Comparison of ENCODE assay signal across 29 cellular contexts in genomic region chr1:78284354-78284753, GRCh38.
DNase-seq lines count a peak whose midpoint lies in the region; ATAC-seq, FAIRE-seq and TF ChIP-seq lines count a peak whose summit lies in the region.
"Had no signal": no experiment of that assay in that cellular context is flagged by ENCODE, and none has a peak within 500 bp of the region (broad histone marks: within the 10 kb centered on the region; RNA-seq: fewer than 3 reads in every experiment).

No MANE protein-coding gene starts in this region.

- TF ChIP-seq CTCF in pancreas (IDR thresholded peaks at IDR 0.05) = no peak

- DNase-seq in AG08395 (ENCODE audit: low spot score) (peak; percentile 47), amniotic epithelial cell (ENCODE audit: low read depth) (peak; percentile 54), left ventricle myocardium superior (peak; percentile 40), pancreas (peak in 2 of 6 donors; percentile 7 to 20), A172 (ENCODE audit: low spot score) (no peak), NCI-H524 treated with DMSO at 0.1 percent for 48 hours (lab: John Stamatoyannopoulos, UW) (no peak), C1 segment of cervical spinal cord (lab: John Stamatoyannopoulos, UW) (no peak), anterior cingulate cortex (lab: John Stamatoyannopoulos, UW) (no peak)
- DNase-seq: activated CD4-positive, alpha-beta T cell treated with anti-CD3 and anti-CD28 coated beads for 48 hours; activated naive CD4-positive, alpha-beta T cell treated with Interleukin-2 at 50 U/mL for 16 hours; activated T-cell treated with anti-CD3 and anti-CD28 coated beads, Interleukin-2, amount 50 U/mL, for 48 hours; amniotic stem cell; dermis blood vessel endothelial cell; DND-41; NCI-H1105; NCI-H2029; NCI-H2227 treated with DMSO at 0.1 percent for 48 hours; NCI-H748 treated with DMSO at 0.1 percent for 48 hours; nephron progenitor cell; stimulated activated CD4-positive, alpha-beta T cell treated with anti-CD3 and anti-CD28 coated beads, Interleukin-1b, Interleukin-23, amount 100 ng/mL, for 48 hours; T-helper 2 cell had no signal

- H3K27me3 ChIP-seq in pancreas = no peaks in the 10 kb centered on the region
- H3K27me3 ChIP-seq: BLaER1, cardiac muscle cell, vagina had no signal

- no peaks in the 10 kb centered on the region for H3K36me3 ChIP-seq in pancreas
- H3K36me3 ChIP-seq: BLaER1, cardiac muscle cell, vagina had no signal

- FAIRE-seq in pancreas (lab: Jason Lieb, UNC) = no peak
- FAIRE-seq: endometrium, GM12878 had no signal

- H3K4me1 ChIP-seq in pancreas = no peaks in the 10 kb centered on the region
- H3K4me1 ChIP-seq: BLaER1, vagina had no signal

- H3K9me3 ChIP-seq in pancreas = no peaks in the 10 kb centered on the region
- H3K9me3 ChIP-seq: BLaER1, vagina had no signal

- 52 to 63% methylated on average over 1 of the region's 1 CpG for WGBS in pancreas, 2 donors

- H3K4me3 ChIP-seq in pancreas = no peak overlapping the region
- H3K4me3 ChIP-seq: BLaER1, cardiac muscle cell, GM12878, SK-N-MC, skin epidermis, vagina had no signal

- no peak overlapping the region for H3K27ac ChIP-seq in pancreas
- H3K27ac ChIP-seq: BLaER1, cardiac muscle cell, SK-N-MC, skin epidermis, vagina, VCaP had no signal

- ATAC-seq in left ventricle myocardium superior (peak; percentile 84), pancreas (peak; percentile 58 to 78 (median 63))

- intact Hi-C loops in left ventricle myocardium superior (cut with micrococcal nuclease) = no loop called here
- intact Hi-C loops in pancreas (cut with DNase I) = no loop called here

Comparison
In these comparisons a context has a peak if more than half of its experiments do, and no peak if none do; other contexts are left out.
1. DNase-seq: peak in AG08395 (single experiment), amniotic epithelial cell (single experiment) and left ventricle myocardium superior (single experiment); none in A172 (single experiment), NCI-H524 treated with DMSO at 0.1 percent for 48 hours (single experiment), C1 segment of cervical spinal cord (0 of 14) and anterior cingulate cortex (0 of 58).